Comparison of ENCODE assay signal across 24 cellular contexts in genomic region chr5:1432296-1432695, GRCh38. TPM values are rescaled to one million over a fixed set of nuclear protein-coding genes. Genes with fewer than 3 reads are reported as not detected.
DNase-seq lines count a peak whose midpoint lies in the region; ATAC-seq, FAIRE-seq and TF ChIP-seq lines count a peak whose summit lies in the region.
"Had no signal": no experiment of that assay in that cellular context is flagged by ENCODE, and none has a peak within 500 bp of the region (broad histone marks: within the 10 kb centered on the region; RNA-seq: fewer than 3 reads in every experiment).

No MANE protein-coding gene starts in this region.

- H3K27ac ChIP-seq in kidney (ENCODE audit: low read depth in 2 of 2, low read length in 2 of 2) (no peak overlapping the region), stomach (no peak overlapping the region), WERI-Rb-1 (no peak overlapping the region)

- FAIRE-seq in kidney (lab: Jason Lieb, UNC) = no peak

- H3K27me3 ChIP-seq in stomach (peaks cover 0 to 3% (median 0%) of the 10 kb centered on the region in 3 donors), WERI-Rb-1 (ENCODE audit: insufficient read depth, low read depth, severe bottlenecking) (no peaks in the 10 kb centered on the region)

- peaks cover 5 to 18% of the 10 kb centered on the region in 2 donors for H3K9me3 ChIP-seq in kidney (ENCODE audit: control insufficient read depth in 1 of 2, low read length in 2 of 2)
- H3K9me3 ChIP-seq in stomach = peaks cover 5 to 39% (median 28%) of the 10 kb centered on the region in 4 donors
- H3K9me3 ChIP-seq in WERI-Rb-1 (ENCODE audit: severe bottlenecking) = peaks cover 30% of the 10 kb centered on the region
- H3K9me3 ChIP-seq: BE2C had no signal

- no peak for TF ChIP-seq CTCF in kidney (IDR thresholded peaks at IDR 0.05; ENCODE audit: borderline replicate concordance, extremely low read depth, insufficient read depth)
- TF ChIP-seq CTCF in stomach (IDR thresholded peaks at IDR 0.05) = no peak
- TF ChIP-seq CTCF in WERI-Rb-1 (IDR thresholded peaks at IDR 0.05; ENCODE audit: low read depth, low read length) = no peak

- no peak for TF ChIP-seq EP300 in stomach (IDR thresholded peaks at IDR 0.05)

- DNase-seq in cardiac septum (ENCODE audit: low spot score) (peak; percentile 17), Right ventricle myocardium superior (no peak), kidney (peak; percentile 58), stomach (peak; percentile 18), T-helper 9 cell (no peak), WERI-Rb-1 (no peak)
- DNase-seq: BE2C, DMS79 treated with DMSO at 0.1 percent for 48 hours, HCEC 1CT, KBM-7, MM.1S, NCI-H1048, NCI-H1417 treated with DMSO at 0.1 percent for 48 hours, NCI-H187 treated with DMSO at 0.1 percent for 48 hours, NCI-H2107, NCI-H446 treated with DMSO at 0.1 percent for 48 hours, NCI-H526 treated with DMSO at 0.1 percent for 48 hours, PC-3, RPMI8226, SIG-M5 had no signal

- intact Hi-C loops in cardiac septum (cut with DNase I) (no loop called here), Right ventricle myocardium superior (cut with DNase I) (no loop called here), kidney (cut with DNase I) (no loop called here), stomach (cut with DNase I; ENCODE audit: low total_unique reads) (no loop called here)

- ATAC-seq in Right ventricle myocardium superior (ENCODE audit: poor library complexity) (no peak), GM19395 (IDR thresholded peaks at IDR 0.05; ENCODE audit: unreplicated experiment) (no peak)
- ATAC-seq: GM23338, PC-3 had no signal

- H3K9ac ChIP-seq in kidney (ENCODE audit: low read length in 2 of 2) = no peak overlapping the region

- TF ChIP-seq POLR2A in stomach (IDR thresholded peaks at IDR 0.05) = no peak

- H3K4me1 ChIP-seq in kidney (ENCODE audit: control insufficient read depth in 1 of 2, insufficient read depth in 1 of 2, low read depth in 1 of 2, low read length in 2 of 2) = no peaks in the 10 kb centered on the region
- H3K4me1 ChIP-seq in stomach = no peaks in the 10 kb centered on the region
- H3K4me1 ChIP-seq: BE2C had no signal

- H3K4me3 ChIP-seq in kidney (ENCODE audit: low read length in 2 of 2) (no peak overlapping the region), stomach (no peak overlapping the region), WERI-Rb-1 (ENCODE audit: low read depth, low read length) (no peak overlapping the region)
- H3K4me3 ChIP-seq: GM23338 had no signal

- WGBS in stomach, 5 donors = 93 to 96% (median 94%) methylated on average over 12 to 15 of the region's 15 CpGs

- H3K36me3 ChIP-seq in kidney (ENCODE audit: control insufficient read depth in 1 of 2, insufficient read depth in 2 of 2, low read length in 2 of 2) (no peaks in the 10 kb centered on the region), stomach (no peaks in the 10 kb centered on the region), WERI-Rb-1 (no peaks in the 10 kb centered on the region)
- H3K36me3 ChIP-seq: BE2C had no signal

RNA-seq across cellular contexts. Expression of gene SLC6A3, which starts 12.9 kb away (rescaled TPM):
- 0.19 TPM for total RNA-seq in cardiac septum
- total RNA-seq in Right ventricle myocardium superior = not detected
- 0.54 TPM for total RNA-seq in kidney
- 0.09 TPM for polyA plus RNA-seq in kidney (ENCODE audit: insufficient read depth, low read depth, low replicate concordance)
- not detected for total RNA-seq in stomach
- polyA plus RNA-seq in stomach = under 1 TPM in 1 of 3 donors, not detected in 2; 0.05 TPM
- total RNA-seq: A673, HT1080, PC-3 had no signal

Comparison
In these comparisons a context has a peak if more than half of its experiments do, and no peak if none do; other contexts are left out.
1. DNase-seq: peak in cardiac septum (single experiment), kidney (single experiment) and stomach (single experiment); none in Right ventricle myocardium superior (single experiment), T-helper 9 cell (single experiment) and WERI-Rb-1 (single experiment).